In genomic region chr1:117370071-117370470, GRCh38 we compare ENCODE assay signal across 2 cellular contexts.
TF ChIP-seq lines count a peak whose summit lies in the region.

No MANE protein-coding gene starts in this region.

TF ChIP-seq in SK-N-SH, 30 proteins besides CTCF, POLR2A, EP300 and RAD21 (continued from another document):
- TF ChIP-seq, protein P1, sequence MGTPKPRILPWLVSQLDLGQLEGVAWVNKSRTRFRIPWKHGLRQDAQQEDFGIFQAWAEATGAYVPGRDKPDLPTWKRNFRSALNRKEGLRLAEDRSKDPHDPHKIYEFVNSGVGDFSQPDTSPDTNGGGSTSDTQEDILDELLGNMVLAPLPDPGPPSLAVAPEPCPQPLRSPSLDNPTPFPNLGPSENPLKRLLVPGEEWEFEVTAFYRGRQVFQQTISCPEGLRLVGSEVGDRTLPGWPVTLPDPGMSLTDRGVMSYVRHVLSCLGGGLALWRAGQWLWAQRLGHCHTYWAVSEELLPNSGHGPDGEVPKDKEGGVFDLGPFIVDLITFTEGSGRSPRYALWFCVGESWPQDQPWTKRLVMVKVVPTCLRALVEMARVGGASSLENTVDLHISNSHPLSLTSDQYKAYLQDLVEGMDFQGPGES (IDR thresholded peaks at IDR 0.05; ENCODE audit: low read depth, low read length) = no peak
- TF ChIP-seq SIN3A (IDR thresholded peaks at IDR 0.05; ENCODE audit: borderline replicate concordance, low read depth, low read length) (no peak), JUND (IDR thresholded peaks at IDR 0.05) (no peak), SMC3 (IDR thresholded peaks at IDR 0.05; ENCODE audit: low read depth, low read length) (no peak)
- TF ChIP-seq, protein P2, sequence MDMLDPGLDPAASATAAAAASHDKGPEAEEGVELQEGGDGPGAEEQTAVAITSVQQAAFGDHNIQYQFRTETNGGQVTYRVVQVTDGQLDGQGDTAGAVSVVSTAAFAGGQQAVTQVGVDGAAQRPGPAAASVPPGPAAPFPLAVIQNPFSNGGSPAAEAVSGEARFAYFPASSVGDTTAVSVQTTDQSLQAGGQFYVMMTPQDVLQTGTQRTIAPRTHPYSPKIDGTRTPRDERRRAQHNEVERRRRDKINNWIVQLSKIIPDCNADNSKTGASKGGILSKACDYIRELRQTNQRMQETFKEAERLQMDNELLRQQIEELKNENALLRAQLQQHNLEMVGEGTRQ (IDR thresholded peaks at IDR 0.05; ENCODE audit: borderline replicate concordance, low read depth, low read length) = no peak

TF ChIP-seq in SK-N-SH treated with all-trans-retinoic acid at 6 μM for 48 hours, 23 proteins besides CTCF, POLR2A, EP300 and RAD21 (continued from another document):
- TF ChIP-seq ZNF565 (CRISPR knock-in tag; conservative IDR thresholded peaks at IDR 0.05; ENCODE audit: low read depth) (no peak), BACH2 (CRISPR knock-in tag; IDR thresholded peaks at IDR 0.05; ENCODE audit: borderline replicate concordance) (no peak), SNAI2 (CRISPR knock-in tag; IDR thresholded peaks at IDR 0.05) (no peak), GLIS3 (CRISPR knock-in tag; IDR thresholded peaks at IDR 0.05) (no peak), CSDC2 (CRISPR knock-in tag; IDR thresholded peaks at IDR 0.05) (no peak), ZNF8 (CRISPR knock-in tag; IDR thresholded peaks at IDR 0.05) (no peak), ZC3H10 (CRISPR knock-in tag; IDR thresholded peaks at IDR 0.05) (no peak), ARNTL (CRISPR knock-in tag; IDR thresholded peaks at IDR 0.05; ENCODE audit: borderline replicate concordance, low read depth) (no peak), PPARA (CRISPR knock-in tag; IDR thresholded peaks at IDR 0.05; ENCODE audit: borderline replicate concordance) (no peak), ESRRG (CRISPR knock-in tag; IDR thresholded peaks at IDR 0.05) (no peak)
